ENCODE assay signal across 8 cellular contexts in genomic region chr6:30345852-30346251, GRCh38. TPM values are rescaled to one million over a fixed set of nuclear protein-coding genes. Genes with fewer than 3 reads are reported as not detected.
DNase-seq lines count a peak whose midpoint lies in the region; ATAC-seq, FAIRE-seq and TF ChIP-seq lines count a peak whose summit lies in the region.

No MANE protein-coding gene starts in this region.

- H3K9me3 ChIP-seq in CD8-positive, alpha-beta memory T cell (ENCODE audit: low read length) = no peaks in the 10 kb centered on the region
- H3K9me3 ChIP-seq in endothelial cell of umbilical vein (replicated peaks; ENCODE audit: control insufficient read depth, insufficient read depth, low read length) (no peaks in the 10 kb centered on the region), trophoblast cell (ENCODE audit: insufficient read depth, low read depth, low read length) (no peaks in the 10 kb centered on the region), body of pancreas (no peaks in the 10 kb centered on the region)

- H3K23ac ChIP-seq in trophoblast cell (ENCODE audit: low read length) = no peak overlapping the region

- H3K9ac ChIP-seq in endothelial cell of umbilical vein (replicated peaks; ENCODE audit: extremely low read depth, insufficient read depth, low read length) (peak overlapping the region; percentile 39), trophoblast cell (ENCODE audit: low read length) (no peak overlapping the region)

- H2AK5ac ChIP-seq in trophoblast cell (ENCODE audit: low read length) = no peak overlapping the region

- H4K91ac ChIP-seq in trophoblast cell (ENCODE audit: low read depth, low read length) = no peak overlapping the region

- H3K4me3 ChIP-seq in CD8-positive, alpha-beta memory T cell (ENCODE audit: low read length) = peak overlapping the region; percentile 17
- peak overlapping the region; percentile 51 to 96 (median 58) for H3K4me3 ChIP-seq in endothelial cell of umbilical vein (replicated peaks in 1 of 3; ENCODE audit: insufficient read depth in 1 of 3, low read depth in 1 of 3, low read length in 3 of 3)
- H3K4me3 ChIP-seq in trophoblast cell (ENCODE audit: low read depth, low read length) = no peak overlapping the region
- peak overlapping the region in 1 of 2 donors; percentile 94 for H3K4me3 ChIP-seq in body of pancreas

- no peak for FAIRE-seq in endothelial cell of umbilical vein (lab: Jason Lieb, UNC)

- TF ChIP-seq POLR2A in endothelial cell of umbilical vein (IDR thresholded peaks at IDR 0.05; ENCODE audit: low read depth, low read length) (no peak), body of pancreas (IDR thresholded peaks at IDR 0.05) (no peak)

- H3K79me2 ChIP-seq in endothelial cell of umbilical vein (ENCODE audit: control insufficient read depth, insufficient read depth, low read length) (no peaks in the 10 kb centered on the region), trophoblast cell (ENCODE audit: control insufficient read depth, insufficient read depth, low read length, poor library complexity) (peaks cover 4% of the 10 kb centered on the region)

- peak overlapping the region; percentile 88 for H2AFZ ChIP-seq in endothelial cell of umbilical vein (ENCODE audit: low read depth, low read length)
- no peak overlapping the region for H2AFZ ChIP-seq in trophoblast cell (ENCODE audit: insufficient read depth, low read length, poor library complexity)

- H3K79me1 ChIP-seq in trophoblast cell (ENCODE audit: low read length) = peaks cover 4% of the 10 kb centered on the region

- H3K18ac ChIP-seq in trophoblast cell (ENCODE audit: low read length) = no peak overlapping the region

- peaks cover 4 to 46% (median 10%) of the 10 kb centered on the region in 3 donors for H3K36me3 Mint-ChIP-seq in CD8-positive, alpha-beta memory T cell

- peaks cover 13% of the 10 kb centered on the region for H3K4me1 ChIP-seq in CD8-positive, alpha-beta memory T cell (ENCODE audit: insufficient read depth, low read length)
- H3K4me1 ChIP-seq in endothelial cell of umbilical vein (ENCODE audit: control insufficient read depth, extremely low read depth, insufficient read depth, low read length) = peaks cover 7% of the 10 kb centered on the region
- H3K4me1 ChIP-seq in trophoblast cell (ENCODE audit: control insufficient read depth in 1 of 2, insufficient read depth in 2 of 2, low read length in 2 of 2) = peaks cover 0 to 4% of the 10 kb centered on the region in 2 experiments
- peaks cover 12% of the 10 kb centered on the region for H3K4me1 ChIP-seq in body of pancreas

- TF ChIP-seq CTCF in endothelial cell of umbilical vein (IDR thresholded peaks at IDR 0.05; ENCODE audit: extremely low read depth in 1 of 2, insufficient read depth in 1 of 2, low read depth in 1 of 2, low read length in 2 of 2) (no peak), body of pancreas (IDR thresholded peaks at IDR 0.05) (no peak)

- H3K9me3 Mint-ChIP-seq in CD8-positive, alpha-beta memory T cell = no peaks in the 10 kb centered on the region

- peak overlapping the region; percentile 84 to 97 (median 94) for H3K4me3 Mint-ChIP-seq in CD8-positive, alpha-beta memory T cell

- no peak overlapping the region for H3K14ac ChIP-seq in trophoblast cell (ENCODE audit: low read length)

- H3K27ac Mint-ChIP-seq in CD8-positive, alpha-beta memory T cell = peak overlapping the region in 6 of 8 donors; percentile 86 to 96 (median 92)

- intact Hi-C loops in endothelial cell of umbilical vein (cut with micrococcal nuclease) = no loop called here
- intact Hi-C loops in body of pancreas (cut with DNase I) = no loop called here

- DNase-seq in CD8-positive, alpha-beta memory T cell = no peak
- DNase-seq in OCI-M1 (lab: John Stamatoyannopoulos, UW) (peak; percentile 17), endothelial cell of umbilical vein (ENCODE audit: low read depth, low spot score) (no peak), trophoblast cell (no peak), NCI-H446 (lab: John Stamatoyannopoulos, UW) (no peak), body of pancreas (no peak), T1000 (lab: John Stamatoyannopoulos, UW) (no peak)

- H3K4me2 ChIP-seq in endothelial cell of umbilical vein (ENCODE audit: insufficient read depth, low read length) (peak overlapping the region; percentile 81), trophoblast cell (ENCODE audit: low read length) (peak overlapping the region; percentile 59)

- ATAC-seq in body of pancreas (no peak), GM21529 (IDR thresholded peaks at IDR 0.05; ENCODE audit: unreplicated experiment) (no peak)

- TSS peak; percentile 46 for BruUV-seq in endothelial cell of umbilical vein (replicated peaks; lab: Mats Ljungman, UMichigan)

- no CpG with 5 or more reads among the region's 4 CpGs for WGBS in trophoblast cell (ENCODE audit: extremely low coverage, insufficient coverage, insufficient read length)
- WGBS in body of pancreas, 2 donors = 20 to 23% methylated on average over 4 of the region's 4 CpGs

- peaks cover under 1 to 3% of the 10 kb centered on the region in 2 donors for H3K27me3 Mint-ChIP-seq in CD8-positive, alpha-beta memory T cell

- POLR2A ChIA-PET in CD8-positive, alpha-beta memory T cell (lab: Charles Lee) = no interaction called here
- POLR2A ChIA-PET in endothelial cell of umbilical vein (lab: Charles Lee) = no interaction called here

- H3K4me1 Mint-ChIP-seq in CD8-positive, alpha-beta memory T cell = peaks cover 19 to 36% (median 32%) of the 10 kb centered on the region in 3 donors

- H2BK120ac ChIP-seq in trophoblast cell (ENCODE audit: insufficient read depth, low read length, poor library complexity) = no peak overlapping the region

- CTCF ChIA-PET in CD8-positive, alpha-beta memory T cell (lab: Charles Lee) = no interaction called here
- CTCF ChIA-PET in endothelial cell of umbilical vein (lab: Charles Lee) = interaction anchor here (1.0 kb wide), 1 partner anchor 127 kb away, joined by 4 read pairs; no protein-coding TSS in a partner anchor

- H4K20me1 ChIP-seq in endothelial cell of umbilical vein (replicated peaks; ENCODE audit: control insufficient read depth, extremely low read depth, insufficient read depth, low read length) = no peaks in the 10 kb centered on the region

- no peaks in the 10 kb centered on the region for H3K9me1 ChIP-seq in endothelial cell of umbilical vein (replicated peaks; ENCODE audit: control insufficient read depth, extremely low read depth, insufficient read depth, low read length)

- H4K12ac ChIP-seq in trophoblast cell (ENCODE audit: low read depth, low read length) = no peak overlapping the region

- no peak overlapping the region for H3K4ac ChIP-seq in trophoblast cell (ENCODE audit: low read depth, low read length)

- no peak overlapping the region for H2BK12ac ChIP-seq in trophoblast cell (ENCODE audit: low read length)

- peak overlapping the region; percentile 34 for H3K27ac ChIP-seq in CD8-positive, alpha-beta memory T cell (ENCODE audit: low read depth, low read length)
- no peak overlapping the region for H3K27ac ChIP-seq in endothelial cell of umbilical vein (ENCODE audit: insufficient read depth, low read depth, low read length)
- no peak overlapping the region for H3K27ac ChIP-seq in trophoblast cell (ENCODE audit: low read depth, low read length)
- H3K27ac ChIP-seq in body of pancreas = no peak overlapping the region

- peaks cover 17% of the 10 kb centered on the region for H3K36me3 ChIP-seq in CD8-positive, alpha-beta memory T cell (ENCODE audit: insufficient read depth, low read length)
- H3K36me3 ChIP-seq in endothelial cell of umbilical vein (ENCODE audit: control insufficient read depth in 2 of 2, extremely low read depth in 1 of 2, insufficient read depth in 2 of 2, low read length in 2 of 2) (peaks cover 0 to 10% of the 10 kb centered on the region in 2 experiments), trophoblast cell (ENCODE audit: control insufficient read depth in 1 of 2, insufficient read depth in 2 of 2, low read length in 2 of 2) (peaks cover 14 to 20% of the 10 kb centered on the region in 2 experiments), body of pancreas (replicated peaks in 1 of 2; ENCODE audit: insufficient read depth in 1 of 2, low read depth in 2 of 2) (peaks cover 0 to 6% of the 10 kb centered on the region in 2 donors)

- dilution Hi-C loops in endothelial cell of umbilical vein (cut with MboI; ENCODE audit: extremely low pct_ligation_motif_present, low sequenced_read_pairs) = no loop called here

- no peaks in the 10 kb centered on the region for H3K27me3 ChIP-seq in CD8-positive, alpha-beta memory T cell (ENCODE audit: insufficient read depth, low read length, poor library complexity, severe bottlenecking)
- H3K27me3 ChIP-seq in endothelial cell of umbilical vein (ENCODE audit: control insufficient read depth in 2 of 2, insufficient read depth in 2 of 2, low read length in 2 of 2) (peaks cover 0 to 8% of the 10 kb centered on the region in 2 experiments), trophoblast cell (ENCODE audit: insufficient read depth, low read length) (no peaks in the 10 kb centered on the region), body of pancreas (no peaks in the 10 kb centered on the region)

- H2BK5ac ChIP-seq in trophoblast cell (ENCODE audit: low read depth, low read length, poor library complexity) = no peak overlapping the region

- H4K8ac ChIP-seq in trophoblast cell (ENCODE audit: low read depth, low read length) = no peak overlapping the region

RNA-seq across cellular contexts. Expression of gene RPP21, which starts 0.9 kb away (rescaled TPM):
- total RNA-seq in CD8-positive, alpha-beta memory T cell = 10 to 100 TPM; 41.3 to 41.5 TPM
- polyA plus RNA-seq in CD8-positive, alpha-beta memory T cell = 71.0 TPM
- total RNA-seq in endothelial cell of umbilical vein = 35.0 and 35.3 TPM in 2 replicates
- 101 and 167 TPM in 2 replicates for polyA plus RNA-seq in endothelial cell of umbilical vein
- polyA plus RNA-seq in endothelial cell of umbilical vein (2011; cell fraction: cytosol; rRNA removed) = 62.5 and 73.8 TPM in 2 replicates
- 38.4 and 48.0 TPM in 2 replicates for polyA plus RNA-seq in endothelial cell of umbilical vein (2011; cell fraction: nucleus; rRNA removed)
- polyA plus RNA-seq in endothelial cell of umbilical vein (2012) = 33.0 and 45.8 TPM in 2 replicates
- 8.1 and 18.2 TPM in 2 replicates for polyA minus RNA-seq in endothelial cell of umbilical vein
- 23.9 TPM for polyA minus RNA-seq in endothelial cell of umbilical vein (2011; cell fraction: cytosol; rRNA and poly(A)+ RNA removed)
- polyA minus RNA-seq in endothelial cell of umbilical vein (2011; cell fraction: nucleus; rRNA and poly(A)+ RNA removed) = 6.4 and 9.2 TPM in 2 replicates
- polyA plus RNA-seq in trophoblast cell (2013) = 99.8 and 100 TPM in 2 replicates
- 10 to 100 TPM; 52.1 to 77.6 TPM for total RNA-seq in body of pancreas

RNA-seq across cellular contexts. Expression of gene TRIM39, which starts 19.1 kb away (rescaled TPM):
- total RNA-seq in CD8-positive, alpha-beta memory T cell = 10 to 100 TPM; 19.9 to 21.9 TPM
- polyA plus RNA-seq in CD8-positive, alpha-beta memory T cell = 12.0 TPM
- total RNA-seq in endothelial cell of umbilical vein (13.1 and 13.5 TPM in 2 replicates), body of pancreas (10 to 100 TPM in 1 of 2 donors, 1 to 10 TPM in 1; 7.5 to 15.8 TPM)
- polyA plus RNA-seq in endothelial cell of umbilical vein = 5.6 TPM in 2 replicates
- 6.3 and 7.2 TPM in 2 replicates for polyA plus RNA-seq in endothelial cell of umbilical vein (2011; cell fraction: cytosol; rRNA removed)
- 23.5 and 27.6 TPM in 2 replicates for polyA plus RNA-seq in endothelial cell of umbilical vein (2011; cell fraction: nucleus; rRNA removed)
- 8.8 and 9.6 TPM in 2 replicates for polyA plus RNA-seq in endothelial cell of umbilical vein (2012)
- 9.4 and 14.2 TPM in 2 replicates for polyA minus RNA-seq in endothelial cell of umbilical vein
- 6.3 TPM for polyA minus RNA-seq in endothelial cell of umbilical vein (2011; cell fraction: cytosol; rRNA and poly(A)+ RNA removed)
- 8.9 and 10.2 TPM in 2 replicates for polyA minus RNA-seq in endothelial cell of umbilical vein (2011; cell fraction: nucleus; rRNA and poly(A)+ RNA removed)
- polyA plus RNA-seq in trophoblast cell (2013) = 14.4 and 14.8 TPM in 2 replicates
